ENCODE assay signal across 22 cellular contexts in genomic region chr6:14252271-14252850, GRCh38.
"Had no signal": no experiment of that assay in that cellular context is flagged by ENCODE, and none has a peak within 500 bp of the region (broad histone marks: within the 10 kb centered on the region; RNA-seq: fewer than 3 reads in every experiment).

No MANE protein-coding gene starts in this region.

- H3K9me3 Mint-ChIP-seq: activated CD4-positive, alpha-beta memory T cell treated with anti-CD3 and anti-CD28 coated beads, Interleukin-2, amount 10 ng/mL, durations not matched to agents 7 days and 5 days had no signal

- H3K36me3 ChIP-seq: colonic mucosa, left lung, neutrophil, spleen, upper lobe of right lung had no signal

- H3K27ac ChIP-seq: body of pancreas, colonic mucosa, left lung, neutrophil, spleen, upper lobe of right lung had no signal

- H3K36me3 Mint-ChIP-seq: activated CD8-positive, alpha-beta memory T cell treated with anti-CD3 and anti-CD28 coated beads, Interleukin-2, amount 10 ng/mL, durations not matched to agents 7 days and 5 days had no signal

- H3K4me3 ChIP-seq: body of pancreas, colonic mucosa, left lung, mucosa of descending colon, spleen, upper lobe of right lung had no signal

- H3K4me3 Mint-ChIP-seq: activated CD4-positive, alpha-beta memory T cell treated with anti-CD3 and anti-CD28 coated beads, Interleukin-2, amount 10 ng/mL, durations not matched to agents 7 days and 5 days; activated CD8-positive, alpha-beta memory T cell treated with anti-CD3 and anti-CD28 coated beads, Interleukin-2, amount 10 ng/mL, durations not matched to agents 7 days and 5 days; activated naive CD8-positive, alpha-beta T cell treated with anti-CD3 and anti-CD28 coated beads, Interleukin-2, amount 10 ng/mL, durations not matched to agents 7 days and 5 days; naive thymus-derived CD4-positive, alpha-beta T cell had no signal

- DNase-seq: activated CD4-positive, alpha-beta memory T cell treated with anti-CD3 and anti-CD28 coated beads, Interleukin-2, amount 10 ng/mL, durations not matched to agents 7 days and 5 days; activated CD4-positive, alpha-beta T cell treated with anti-CD3 and anti-CD28 coated beads for 4 hours; activated CD8-positive, alpha-beta memory T cell treated with anti-CD3 and anti-CD28 coated beads, Interleukin-2, amount 10 ng/mL, durations not matched to agents 7 days and 5 days; activated naive CD8-positive, alpha-beta T cell treated with anti-CD3 and anti-CD28 coated beads, Interleukin-2, amount 10 ng/mL, durations not matched to agents 7 days and 5 days; body of pancreas; colonic mucosa; erythroblast; head of caudate nucleus; kidney; left lung; mesenchymal stem cell; mucosa of descending colon; naive thymus-derived CD4-positive, alpha-beta T cell; posterior cingulate gyrus; retina; spleen; stimulated activated CD4-positive, alpha-beta T cell treated with anti-CD3 and anti-CD28 coated beads, Interleukin-4, amount 100 ng/mL, for 4 hours; stimulated activated naive CD4-positive, alpha-beta T cell; SW 1271; T-helper 2 cell; upper lobe of right lung had no signal

- H3K27me3 ChIP-seq: body of pancreas, colonic mucosa, left lung, neutrophil, spleen, upper lobe of right lung had no signal

- H3K9me3 ChIP-seq: body of pancreas, colonic mucosa, left lung, mucosa of descending colon, neutrophil, spleen, upper lobe of right lung had no signal

- ATAC-seq: activated CD8-positive, alpha-beta memory T cell treated with anti-CD3 and anti-CD28 coated beads, Interleukin-2, amount 10 ng/mL, durations not matched to agents 7 days and 5 days; body of pancreas; left lung; mucosa of descending colon; naive thymus-derived CD4-positive, alpha-beta T cell; upper lobe of right lung had no signal

- H3K27ac Mint-ChIP-seq: activated CD4-positive, alpha-beta memory T cell treated with anti-CD3 and anti-CD28 coated beads, Interleukin-2, amount 10 ng/mL, durations not matched to agents 7 days and 5 days; activated CD8-positive, alpha-beta memory T cell treated with anti-CD3 and anti-CD28 coated beads, Interleukin-2, amount 10 ng/mL, durations not matched to agents 7 days and 5 days; activated naive CD8-positive, alpha-beta T cell treated with anti-CD3 and anti-CD28 coated beads, Interleukin-2, amount 10 ng/mL, durations not matched to agents 7 days and 5 days had no signal

- H3K4me1 ChIP-seq: body of pancreas, colonic mucosa, left lung, upper lobe of right lung had no signal

- H3K27me3 Mint-ChIP-seq: activated CD4-positive, alpha-beta memory T cell treated with anti-CD3 and anti-CD28 coated beads, Interleukin-2, amount 10 ng/mL, durations not matched to agents 7 days and 5 days; activated CD8-positive, alpha-beta memory T cell treated with anti-CD3 and anti-CD28 coated beads, Interleukin-2, amount 10 ng/mL, durations not matched to agents 7 days and 5 days; naive thymus-derived CD4-positive, alpha-beta T cell had no signal
